Comparison of ENCODE assay signal across 8 cellular contexts in the genomic region with DNA sequence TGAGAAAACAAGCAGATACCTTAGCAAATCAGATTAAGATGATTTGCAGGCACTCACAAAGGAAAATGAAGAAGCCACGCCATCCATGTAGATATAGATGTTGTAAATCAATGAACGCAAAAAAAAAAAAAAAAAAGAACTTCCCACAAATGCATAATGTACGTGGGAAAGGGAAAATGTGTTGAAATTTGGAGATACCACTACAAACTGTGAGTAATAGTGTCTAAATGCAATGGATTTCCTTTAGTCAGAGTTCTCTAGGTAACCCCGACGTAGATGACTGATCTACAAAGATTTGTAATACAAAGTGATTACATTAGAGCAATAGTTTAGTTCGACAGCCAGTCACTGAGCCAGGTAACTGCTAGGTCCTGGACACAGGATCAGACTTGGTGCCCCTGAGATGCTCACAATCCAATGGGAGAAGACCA. TPM values are rescaled to one million over a fixed set of nuclear protein-coding genes. Genes with fewer than 3 reads are reported as not detected.
DNase-seq lines count a peak whose midpoint lies in the region; ATAC-seq and TF ChIP-seq lines count a peak whose summit lies in the region.

No MANE protein-coding gene starts in this region.

- H3K4me1 Mint-ChIP-seq in GM23338: peaks cover 12% of the 10 kb centered on the region
- H3K4me1 Mint-ChIP-seq in T-helper 17 cell: peaks cover 24% of the 10 kb centered on the region

- peaks cover 24% of the 10 kb centered on the region for H3F3A ChIP-seq in GM23338 (replicated peaks; ENCODE audit: low read depth)

- H4K20me1 ChIP-seq in GM23338 (replicated peaks; ENCODE audit: insufficient read depth): peaks cover 3% of the 10 kb centered on the region; the same call in 1 of the 2 replicates

- no peak overlapping the region for H2AFZ ChIP-seq in GM23338

- TF ChIP-seq CTCF in GM23338 (conservative IDR thresholded peaks at IDR 0.05; ENCODE audit: low read depth in 2 of 2) (no peak), fibroblast of pulmonary artery (IDR thresholded peaks at IDR 0.05; ENCODE audit: low read length, missing control alignments) (no peak)

- H3K27me3 ChIP-seq in GM23338 (ENCODE audit: insufficient read depth) (no peaks in the 10 kb centered on the region), skeletal muscle satellite cell (ENCODE audit: control insufficient read depth, insufficient read depth, low read length) (no peaks in the 10 kb centered on the region)

- no peaks in the 10 kb centered on the region for H3K9me3 ChIP-seq in T-helper 17 cell (ENCODE audit: control insufficient read depth, low read length, poor library complexity, severe bottlenecking)
- no peaks in the 10 kb centered on the region for H3K9me3 ChIP-seq in skeletal muscle satellite cell (replicated peaks; ENCODE audit: low read length)

- H3K9me3 Mint-ChIP-seq in GM23338: peaks cover 15% of the 10 kb centered on the region

- H3K4me3 Mint-ChIP-seq in GM23338 (peak overlapping the region; percentile 90), T-helper 17 cell (peak overlapping the region; percentile 81)

- no peak overlapping the region for H3K4me2 ChIP-seq in GM23338
- peak overlapping the region; percentile 25 for H3K4me2 ChIP-seq in skeletal muscle satellite cell (ENCODE audit: low read length)

- H3K27ac ChIP-seq in GM23338 (ENCODE audit: low read depth): no peak overlapping the region

- H3K79me2 ChIP-seq in GM23338 (replicated peaks; ENCODE audit: insufficient read depth): peaks cover 37% of the 10 kb centered on the region

- H3K36me3 ChIP-seq in GM23338 (ENCODE audit: insufficient read depth) (no peaks in the 10 kb centered on the region), skeletal muscle satellite cell (ENCODE audit: insufficient read depth, low read length) (peaks cover under 1% of the 10 kb centered on the region)

- DNase-seq in GM23338 (ENCODE audit: low spot score) (no peak), T-helper 17 cell (no peak), fibroblast of pulmonary artery (ENCODE audit: low read depth) (no peak), NCI-H510A treated with DMSO at 0.1 percent for 48 hours (lab: John Stamatoyannopoulos, UW) (no peak), cerebellar cortex (ENCODE audit: low spot score) (no peak)

- H3K9me2 ChIP-seq in GM23338 (ENCODE audit: insufficient read depth): no peaks in the 10 kb centered on the region

- no peak overlapping the region for H3K9ac ChIP-seq in skeletal muscle satellite cell (ENCODE audit: low read depth, low read length)

- ATAC-seq in GM23338 (no peak), T-helper 17 cell (no peak), GM21737 (IDR thresholded peaks at IDR 0.05; ENCODE audit: unreplicated experiment) (no peak), GM21367 (IDR thresholded peaks at IDR 0.05; ENCODE audit: unreplicated experiment) (no peak)

- peaks cover 11% of the 10 kb centered on the region for H3K27me3 Mint-ChIP-seq in GM23338 (ENCODE audit: insufficient read depth, low read depth, poor library complexity)
- no peaks in the 10 kb centered on the region for H3K27me3 Mint-ChIP-seq in T-helper 17 cell

- H3K4me3 ChIP-seq in GM23338 (peak overlapping the region; percentile 43), fibroblast of pulmonary artery (replicated peaks; ENCODE audit: low read depth, low read length) (peak overlapping the region; percentile 77), skeletal muscle satellite cell (ENCODE audit: low read length) (peak overlapping the region; percentile 83)

- peaks cover 1% of the 10 kb centered on the region; the same call in 1 of the 2 replicates for H3K4me1 ChIP-seq in GM23338 (ENCODE audit: insufficient read depth)
- peaks cover 10% of the 10 kb centered on the region for H3K4me1 ChIP-seq in skeletal muscle satellite cell (ENCODE audit: control insufficient read depth, insufficient read depth, low read length)

- peaks cover 17% of the 10 kb centered on the region for H3K36me3 Mint-ChIP-seq in GM23338 (ENCODE audit: low read depth)
- H3K36me3 Mint-ChIP-seq in T-helper 17 cell (ENCODE audit: low read depth): peaks cover 5% of the 10 kb centered on the region

- H3K27ac Mint-ChIP-seq in GM23338 (no peak overlapping the region), T-helper 17 cell (peak overlapping the region; percentile 72)

TF ChIP-seq in GM23338, 12 proteins besides CTCF, POLR2A, EP300 and RAD21 (continues in another document):
- TF ChIP-seq NANOG (IDR thresholded peaks at IDR 0.05; ENCODE audit: borderline replicate concordance) (no peak), EZH2phosphoT487 (IDR thresholded peaks at IDR 0.05; ENCODE audit: unreplicated experiment) (no peak), EZH2 (IDR thresholded peaks at IDR 0.05; ENCODE audit: low read depth, unreplicated experiment) (no peak), ZNF331 (CRISPR knock-in tag; IDR thresholded peaks at IDR 0.05; ENCODE audit: low read depth) (no peak), POLR2AphosphoS5 (IDR thresholded peaks at IDR 0.05; ENCODE audit: low read depth) (no peak), ZNF114 (CRISPR knock-in tag; IDR thresholded peaks at IDR 0.05) (no peak)
- TF ChIP-seq, protein P1, sequence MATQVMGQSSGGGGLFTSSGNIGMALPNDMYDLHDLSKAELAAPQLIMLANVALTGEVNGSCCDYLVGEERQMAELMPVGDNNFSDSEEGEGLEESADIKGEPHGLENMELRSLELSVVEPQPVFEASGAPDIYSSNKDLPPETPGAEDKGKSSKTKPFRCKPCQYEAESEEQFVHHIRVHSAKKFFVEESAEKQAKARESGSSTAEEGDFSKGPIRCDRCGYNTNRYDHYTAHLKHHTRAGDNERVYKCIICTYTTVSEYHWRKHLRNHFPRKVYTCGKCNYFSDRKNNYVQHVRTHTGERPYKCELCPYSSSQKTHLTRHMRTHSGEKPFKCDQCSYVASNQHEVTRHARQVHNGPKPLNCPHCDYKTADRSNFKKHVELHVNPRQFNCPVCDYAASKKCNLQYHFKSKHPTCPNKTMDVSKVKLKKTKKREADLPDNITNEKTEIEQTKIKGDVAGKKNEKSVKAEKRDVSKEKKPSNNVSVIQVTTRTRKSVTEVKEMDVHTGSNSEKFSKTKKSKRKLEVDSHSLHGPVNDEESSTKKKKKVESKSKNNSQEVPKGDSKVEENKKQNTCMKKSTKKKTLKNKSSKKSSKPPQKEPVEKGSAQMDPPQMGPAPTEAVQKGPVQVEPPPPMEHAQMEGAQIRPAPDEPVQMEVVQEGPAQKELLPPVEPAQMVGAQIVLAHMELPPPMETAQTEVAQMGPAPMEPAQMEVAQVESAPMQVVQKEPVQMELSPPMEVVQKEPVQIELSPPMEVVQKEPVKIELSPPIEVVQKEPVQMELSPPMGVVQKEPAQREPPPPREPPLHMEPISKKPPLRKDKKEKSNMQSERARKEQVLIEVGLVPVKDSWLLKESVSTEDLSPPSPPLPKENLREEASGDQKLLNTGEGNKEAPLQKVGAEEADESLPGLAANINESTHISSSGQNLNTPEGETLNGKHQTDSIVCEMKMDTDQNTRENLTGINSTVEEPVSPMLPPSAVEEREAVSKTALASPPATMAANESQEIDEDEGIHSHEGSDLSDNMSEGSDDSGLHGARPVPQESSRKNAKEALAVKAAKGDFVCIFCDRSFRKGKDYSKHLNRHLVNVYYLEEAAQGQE (IDR thresholded peaks at IDR 0.05; ENCODE audit: unreplicated experiment): no peak

RNA-seq across cellular contexts. Expression of a gene that starts 0.8 kb away (rescaled TPM):
- total RNA-seq in GM23338 (2014; rRNA removed; shearing (Covaris generic)): 13.0 and 13.6 TPM in 2 replicates
- polyA plus RNA-seq in GM23338 (2016; fragmentation: Nextera tagmentation; extraction: Ambion mirVana): 14.0 and 14.1 TPM in 2 replicates
- total RNA-seq in T-helper 17 cell: 10 to 100 TPM; 21.3 to 24.4 TPM
- total RNA-seq in skeletal muscle satellite cell (2012; rRNA removed): 20.5 and 41.9 TPM in 2 replicates

RNA-seq across cellular contexts. Expression of a gene that starts 4.3 kb away (rescaled TPM):
- total RNA-seq in GM23338 (2014; rRNA removed; shearing (Covaris generic)): 420 and 459 TPM in 2 replicates
- 430 and 466 TPM in 2 replicates for polyA plus RNA-seq in GM23338 (2016; fragmentation: Nextera tagmentation; extraction: Ambion mirVana)
- 100 to 1,000 TPM; 517 to 546 TPM for total RNA-seq in T-helper 17 cell
- 250 and 358 TPM in 2 replicates for total RNA-seq in skeletal muscle satellite cell (2012; rRNA removed)

RNA-seq across cellular contexts. Expression of a gene that starts 21.7 kb away (rescaled TPM):
- 0.23 and 0.63 TPM in 2 replicates for total RNA-seq in GM23338 (2014; rRNA removed; shearing (Covaris generic))
- 0.36 TPM in 1 of 2 replicates, not detected in the other for polyA plus RNA-seq in GM23338 (2016; fragmentation: Nextera tagmentation; extraction: Ambion mirVana)
- total RNA-seq in T-helper 17 cell: not detected
- not detected in 2 replicates for total RNA-seq in skeletal muscle satellite cell (2012; rRNA removed)

RNA-seq across cellular contexts. Expression of a gene that starts 37.2 kb away (rescaled TPM):
- 61.3 and 87.3 TPM in 2 replicates for total RNA-seq in GM23338 (2014; rRNA removed; shearing (Covaris generic))
- 36.8 and 39.1 TPM in 2 replicates for polyA plus RNA-seq in GM23338 (2016; fragmentation: Nextera tagmentation; extraction: Ambion mirVana)
- total RNA-seq in T-helper 17 cell: 1 to 10 TPM in 1 of 2 donors, under 1 TPM in 1; 0.78 to 2.6 TPM
- total RNA-seq in skeletal muscle satellite cell (2012; rRNA removed): 31.7 and 46.1 TPM in 2 replicates
